29 cellular contexts compared by ENCODE assay signal in genomic region chr12:116353958-116354357, GRCh38.
"Had no signal": no experiment of that assay in that cellular context is flagged by ENCODE, and none has a peak within 500 bp of the region (broad histone marks: within the 10 kb centered on the region; RNA-seq: fewer than 3 reads in every experiment).

No MANE protein-coding gene starts in this region.

- FAIRE-seq: astrocyte, bronchial epithelial cell, TTC549 had no signal

- H3K9ac ChIP-seq: SK-N-SH had no signal

- H3K27me3 ChIP-seq: adrenal gland, MG63, Peyer's patch, SJSA1 had no signal

- H3K4me2 ChIP-seq: SK-N-SH had no signal

- H3K4me3 ChIP-seq: adrenal gland, MG63, Peyer's patch, SJSA1 had no signal

- H3K36me3 ChIP-seq: adrenal gland, MG63, Peyer's patch, SJSA1 had no signal

- ATAC-seq: activated CD8-positive, alpha-beta T cell treated with anti-CD3 and anti-CD28 coated beads for 36 hours; activated naive CD4-positive, alpha-beta T cell treated with anti-CD3 and anti-CD28 coated beads, Interleukin-2, amount 50 U/mL, for 72 hours had no signal

- DNase-seq: activated CD4-positive, alpha-beta T cell treated with anti-CD3 and anti-CD28 coated beads, Interleukin-2, amount 10 ng/mL, durations not matched to agents 24 days and 14 days; activated CD4-positive, alpha-beta T cell treated with anti-CD3 and anti-CD28 coated beads, Interleukin-2, amount 50 U/mL, for 4 hours; activated CD8-positive, alpha-beta T cell treated with anti-CD3 and anti-CD28 coated beads for 36 hours; activated gamma-delta T cell treated with Interleukin-2 at 50 U/mL for 16 hours; activated naive CD4-positive, alpha-beta T cell treated with anti-CD3 and anti-CD28 coated beads for 36 hours; activated T-cell treated with anti-CD3 and anti-CD28 coated beads, Interleukin-2, amount 50 U/mL, for 24 hours; adrenal gland; Kasumi-1; KG1; MG63; MV-4-11; NCI-H1092; NCI-H1436 treated with DMSO at 0.1 percent for 48 hours; NCI-H1694 treated with DMSO at 0.1 percent for 48 hours; NCI-H2029; NCI-H2171 treated with DMSO at 0.1 percent for 48 hours; NCI-H2227 treated with DMSO at 0.1 percent for 48 hours; NCI-H446; NCI-H524; NCI-H69; Peyer's patch; RPMI8226; SHP77 treated with DMSO at 0.1 percent for 48 hours; SK-N-SH had no signal

- H3K9me3 ChIP-seq: adrenal gland, MG63, Peyer's patch, SJSA1, SK-N-SH had no signal

- H3K27ac ChIP-seq: adrenal gland, SJSA1 had no signal
